Comparison of ENCODE assay signal across 14 cellular contexts in the genomic region with DNA sequence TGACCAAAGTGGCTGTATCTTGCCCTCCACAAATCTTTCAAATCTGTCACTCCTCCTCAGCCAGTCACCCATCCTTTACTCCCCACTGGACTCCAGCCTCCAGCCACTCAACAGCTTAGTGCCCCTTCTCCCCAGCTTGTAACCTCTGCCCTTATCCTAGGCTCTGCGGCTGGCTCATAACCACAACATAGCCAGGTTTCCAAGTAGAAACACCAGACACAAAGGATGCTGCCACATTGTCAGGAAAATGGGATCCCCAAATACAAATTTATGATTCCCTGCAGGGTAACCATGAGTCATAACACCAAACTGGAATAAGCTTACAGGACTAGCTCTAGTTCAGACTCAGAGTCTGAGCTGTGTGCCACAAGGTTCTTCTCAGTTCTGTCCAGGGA. TPM values are rescaled to one million over a fixed set of nuclear protein-coding genes. Genes with fewer than 3 reads are reported as not detected.
DNase-seq lines count a peak whose midpoint lies in the region; ATAC-seq and TF ChIP-seq lines count a peak whose summit lies in the region.
"Had no signal": no experiment of that assay in that cellular context is flagged by ENCODE, and none has a peak within 500 bp of the region (broad histone marks: within the 10 kb centered on the region; RNA-seq: fewer than 3 reads in every experiment).

No MANE protein-coding gene starts in this region.

- no peak overlapping the region for H3K14ac ChIP-seq in trophoblast cell (ENCODE audit: low read length)

- no peak overlapping the region for H2BK12ac ChIP-seq in trophoblast cell (ENCODE audit: low read length)

- H3K9ac ChIP-seq in trophoblast cell (ENCODE audit: low read length): no peak overlapping the region

- H3K23ac ChIP-seq in trophoblast cell (ENCODE audit: low read length): no peak overlapping the region

- WGBS in trophoblast cell (ENCODE audit: extremely low coverage, insufficient coverage, insufficient read length): no CpG with 5 or more reads among the region's 1 CpG

- peaks cover 2% of the 10 kb centered on the region for H3K79me2 ChIP-seq in trophoblast cell (ENCODE audit: control insufficient read depth, insufficient read depth, low read length, poor library complexity)

- TF ChIP-seq CTCF in fibroblast of mammary gland (conservative IDR thresholded peaks at IDR 0.05; ENCODE audit: control insufficient read depth, insufficient read depth, low read depth, low read length): no peak

- H2BK5ac ChIP-seq in trophoblast cell (ENCODE audit: low read depth, low read length, poor library complexity): peak overlapping the region; percentile 70

- H3K18ac ChIP-seq in trophoblast cell (ENCODE audit: low read length): no peak overlapping the region

- peaks cover 14 to 21% of the 10 kb centered on the region in 2 experiments for H3K4me1 ChIP-seq in trophoblast cell (ENCODE audit: control insufficient read depth in 1 of 2, insufficient read depth in 2 of 2, low read length in 2 of 2)
- H3K4me1 ChIP-seq: psoas muscle had no signal

- no peak for ATAC-seq in GM21360 (IDR thresholded peaks at IDR 0.05; ENCODE audit: unreplicated experiment)
- ATAC-seq: psoas muscle; stimulated activated naive CD8-positive, alpha-beta T cell treated with anti-CD3 and anti-CD28 coated beads, Interleukin-15, Interleukin-2, amounts not matched to agents 100 U/mL and 50 U/mL, for 24 hours had no signal

- H4K8ac ChIP-seq in trophoblast cell (ENCODE audit: low read depth, low read length): no peak overlapping the region

- H2AK5ac ChIP-seq in trophoblast cell (ENCODE audit: low read length): no peak overlapping the region

- no peaks in the 10 kb centered on the region for H3K9me3 ChIP-seq in trophoblast cell (ENCODE audit: insufficient read depth, low read depth, low read length)
- H3K9me3 ChIP-seq: heart right ventricle, psoas muscle had no signal

- DNase-seq in EH (ENCODE audit: low read depth) (peak; percentile 49), RPMI7951 (ENCODE audit: low read depth) (peak; percentile 72), fibroblast of mammary gland (ENCODE audit: low read depth) (peak; percentile 47), trophoblast cell (no peak), SIG-M5 (lab: John Stamatoyannopoulos, UW) (no peak), KBM-7 (no peak), iPS-NIHi11 (ENCODE audit: low spot score) (no peak)
- DNase-seq: CD4-positive, CD25-positive, alpha-beta regulatory T cell; heart right ventricle; psoas muscle; stimulated activated CD4-positive, alpha-beta T cell treated with anti-CD3 and anti-CD28 coated beads, Interleukin-2, amount 100 ng/mL, for 48 hours; stimulated activated naive CD8-positive, alpha-beta T cell treated with anti-CD3 and anti-CD28 coated beads, Interleukin-15, Interleukin-2, amounts not matched to agents 100 U/mL and 50 U/mL, for 24 hours had no signal

- H3K4ac ChIP-seq in trophoblast cell (ENCODE audit: low read depth, low read length): no peak overlapping the region

- in situ Hi-C loops in KBM-7 (cut with MboI; ENCODE audit: low pct_unique_long_range_greater_than_20kb, low sequenced_read_pairs): no loop called here

- H2AFZ ChIP-seq in trophoblast cell (ENCODE audit: insufficient read depth, low read length, poor library complexity): no peak overlapping the region

- H3K4me3 ChIP-seq in fibroblast of mammary gland (ENCODE audit: control insufficient read depth, low read depth, low read length): no peak overlapping the region
- H3K4me3 ChIP-seq in trophoblast cell (ENCODE audit: low read depth, low read length): no peak overlapping the region
- H3K4me3 ChIP-seq: heart right ventricle, lung, psoas muscle had no signal

- H3K27ac ChIP-seq in trophoblast cell (ENCODE audit: low read depth, low read length): peak overlapping the region; percentile 32
- H3K27ac ChIP-seq: psoas muscle had no signal

- no peaks in the 10 kb centered on the region for H3K27me3 ChIP-seq in trophoblast cell (ENCODE audit: insufficient read depth, low read length)
- H3K27me3 ChIP-seq: heart right ventricle had no signal

- H3K36me3 ChIP-seq in trophoblast cell (ENCODE audit: control insufficient read depth in 1 of 2, insufficient read depth in 2 of 2, low read length in 2 of 2): no peaks in the 10 kb centered on the region

- peaks cover 8% of the 10 kb centered on the region for H3K79me1 ChIP-seq in trophoblast cell (ENCODE audit: low read length)

- no peak overlapping the region for H3K4me2 ChIP-seq in trophoblast cell (ENCODE audit: low read length)

- H4K91ac ChIP-seq in trophoblast cell (ENCODE audit: low read depth, low read length): no peak overlapping the region

- no peak overlapping the region for H4K12ac ChIP-seq in trophoblast cell (ENCODE audit: low read depth, low read length)

- H2BK120ac ChIP-seq in trophoblast cell (ENCODE audit: insufficient read depth, low read length, poor library complexity): peak overlapping the region; percentile 70

RNA-seq across cellular contexts. Expression of gene OXA1L, which starts 15.1 kb away (rescaled TPM):
- total RNA-seq in RPMI7951 (2014; rRNA removed; shearing (Covaris generic)): 82.8 and 106 TPM in 2 replicates
- polyA plus RNA-seq in trophoblast cell (2013): 77.7 and 78.2 TPM in 2 replicates

RNA-seq across cellular contexts. Expression of gene SLC7A7, which starts 33.6 kb away (rescaled TPM):
- 2.2 and 2.5 TPM in 2 replicates for total RNA-seq in RPMI7951 (2014; rRNA removed; shearing (Covaris generic))
- polyA plus RNA-seq in trophoblast cell (2013): 44.4 and 49.4 TPM in 2 replicates
- total RNA-seq: CD4-positive, CD25-positive, alpha-beta regulatory T cell had no signal

RNA-seq across cellular contexts. Expression of gene MRPL52, which starts 48.1 kb away (rescaled TPM):
- total RNA-seq in RPMI7951 (2014; rRNA removed; shearing (Covaris generic)): 93.9 and 100 TPM in 2 replicates
- 216 and 219 TPM in 2 replicates for polyA plus RNA-seq in trophoblast cell (2013)

RNA-seq across cellular contexts. Expression of gene MMP14, which starts 54.8 kb away (rescaled TPM):
- total RNA-seq in RPMI7951 (2014; rRNA removed; shearing (Covaris generic)): 613 and 718 TPM in 2 replicates
- polyA plus RNA-seq in trophoblast cell (2013): 1,258 and 1,302 TPM in 2 replicates
- polyA plus RNA-seq: CD4-positive, CD25-positive, alpha-beta regulatory T cell had no signal

Comparison
In these comparisons a context has a peak if more than half of its experiments do, and no peak if none do; other contexts are left out.
1. DNase-seq: peak in EH (single experiment), RPMI7951 (single experiment) and fibroblast of mammary gland (single experiment); none in trophoblast cell (0 of 2), SIG-M5 (single experiment), KBM-7 (single experiment) and iPS-NIHi11 (single experiment).